25 cellular contexts compared by ENCODE assay signal in genomic region chr2:75569546-75569945, GRCh38. TPM values are rescaled to one million over a fixed set of nuclear protein-coding genes. Genes with fewer than 3 reads are reported as not detected.
DNase-seq lines count a peak whose midpoint lies in the region; ATAC-seq and TF ChIP-seq lines count a peak whose summit lies in the region.
"Had no signal": no experiment of that assay in that cellular context is flagged by ENCODE, and none has a peak within 500 bp of the region (broad histone marks: within the 10 kb centered on the region; RNA-seq: fewer than 3 reads in every experiment).

No MANE protein-coding gene starts in this region.

- H2AFZ ChIP-seq in DND-41 (ENCODE audit: low read depth, low read length) (no peak overlapping the region), parathyroid adenoma (peak overlapping the region; percentile 64)
- H2AFZ ChIP-seq: GM23248, PC-9 had no signal

- no peaks in the 10 kb centered on the region for H4K20me1 ChIP-seq in DND-41 (ENCODE audit: insufficient read depth, low read length)

- no peaks in the 10 kb centered on the region for H3K27me3 ChIP-seq in DND-41 (ENCODE audit: insufficient read depth, low read length, poor library complexity)
- no peaks in the 10 kb centered on the region for H3K27me3 ChIP-seq in parathyroid adenoma (ENCODE audit: control insufficient read depth, insufficient read depth, low read length)
- H3K27me3 ChIP-seq: SJSA1 had no signal

- H3K79me2 ChIP-seq in DND-41 (ENCODE audit: insufficient read depth, low read length) (peaks cover 8% of the 10 kb centered on the region; the same call in 1 of the 2 replicates), parathyroid adenoma (no peaks in the 10 kb centered on the region)

- peak overlapping the region; percentile 85 for H3K27ac ChIP-seq in DND-41 (ENCODE audit: low read length)
- peak overlapping the region; percentile 86 for H3K27ac ChIP-seq in caudate nucleus (ENCODE audit: low read depth, low read length)
- no peak overlapping the region for H3K27ac ChIP-seq in parathyroid adenoma
- H3K27ac ChIP-seq: GM23248, PC-9, SJSA1 had no signal

- TF ChIP-seq CTCF in DND-41 (IDR thresholded peaks at IDR 0.05; ENCODE audit: borderline replicate concordance, extremely low read depth, low read length, poor library complexity, severe bottlenecking) (no peak), parathyroid adenoma (IDR thresholded peaks at IDR 0.05) (no peak)

- intact Hi-C loops in sciatic nerve (cut with DNase I): no loop called here

- H3K36me3 ChIP-seq in DND-41 (ENCODE audit: insufficient read depth, low read length) (no peaks in the 10 kb centered on the region), parathyroid adenoma (ENCODE audit: control insufficient read depth, insufficient read depth, low read length) (no peaks in the 10 kb centered on the region)

- peaks cover 98% of the 10 kb centered on the region for H3K4me1 ChIP-seq in DND-41 (ENCODE audit: insufficient read depth, low read length)
- H3K4me1 ChIP-seq in parathyroid adenoma: peaks cover 16% of the 10 kb centered on the region

- no peak overlapping the region for H3K4me3 ChIP-seq in DND-41 (ENCODE audit: low read depth in 1 of 2, low read length in 2 of 2)
- H3K4me3 ChIP-seq in parathyroid adenoma (ENCODE audit: low read depth, low read length): no peak overlapping the region
- H3K4me3 ChIP-seq: GM23248, PC-9, SJSA1 had no signal

- H3K9me3 ChIP-seq in DND-41 (ENCODE audit: insufficient read depth, low read length, severe bottlenecking) (no peaks in the 10 kb centered on the region), parathyroid adenoma (ENCODE audit: control insufficient read depth, low read length) (no peaks in the 10 kb centered on the region)
- H3K9me3 ChIP-seq: SJSA1 had no signal

- peak overlapping the region; percentile 58; the same call in 1 of the 2 replicates for H3K4me2 ChIP-seq in DND-41 (ENCODE audit: insufficient read depth, low read length)
- H3K4me2 ChIP-seq in parathyroid adenoma (ENCODE audit: low read length): no peak overlapping the region
- H3K4me2 ChIP-seq: PC-9 had no signal

- DNase-seq in DND-41: no peak
- peak in 12 of 61 donors; percentile 8 to 51 (median 24) for DNase-seq in caudate nucleus (lab: John Stamatoyannopoulos, UW)
- peak; percentile 22 for DNase-seq in left kidney (ENCODE audit: low read depth, low spot score)
- no peak for DNase-seq in SHP77 (lab: John Stamatoyannopoulos, UW)
- no peak for DNase-seq in sciatic nerve (ENCODE audit: low spot score)
- DNase-seq in activated gamma-delta T cell treated with Interleukin-2 at 50 U/mL for 16 hours: no peak
- DNase-seq in dermis blood vessel endothelial cell: no peak
- DNase-seq: Calu3, DMS79 treated with DMSO at 0.1 percent for 48 hours, GM23248, H7, IMR-90, KG1, MM.1S, NCI-H1048, NCI-H1417, NCI-H1694 treated with DMSO at 0.1 percent for 48 hours, NCI-H2081, NCI-H2227 treated with DMSO at 0.1 percent for 48 hours, NCI-H526 treated with DMSO at 0.1 percent for 48 hours had no signal

- H3K9ac ChIP-seq in DND-41 (ENCODE audit: low read depth, low read length) (peak overlapping the region; percentile 48; the same call in 1 of the 2 replicates), parathyroid adenoma (no peak overlapping the region)
- H3K9ac ChIP-seq: GM23248 had no signal

- ATAC-seq in DND-41 (ENCODE audit: insufficient read depth, low read depth): no peak
- ATAC-seq in sciatic nerve: no peak
- ATAC-seq: Right ventricle myocardium inferior had no signal

RNA-seq across cellular contexts. Expression of gene EVA1A, which starts 8.8 kb away (rescaled TPM):
- total RNA-seq in sciatic nerve (4.8 TPM), dermis blood vessel endothelial cell (66.7 and 90.5 TPM in 2 replicates)
- total RNA-seq: Calu3, NCI-H460 had no signal

Comparison
In these comparisons a context has a peak if more than half of its experiments do, and no peak if none do; other contexts are left out.
1. RNA of gene EVA1A, which starts 8.8 kb away (total RNA-seq): 66.7 to 90.5 TPM in dermis blood vessel endothelial cell; 4.8 TPM in sciatic nerve (single experiment); every median in the first group is over 10 times any median in the second.